ENCODE assay signal across 9 cellular contexts in the genomic region with DNA sequence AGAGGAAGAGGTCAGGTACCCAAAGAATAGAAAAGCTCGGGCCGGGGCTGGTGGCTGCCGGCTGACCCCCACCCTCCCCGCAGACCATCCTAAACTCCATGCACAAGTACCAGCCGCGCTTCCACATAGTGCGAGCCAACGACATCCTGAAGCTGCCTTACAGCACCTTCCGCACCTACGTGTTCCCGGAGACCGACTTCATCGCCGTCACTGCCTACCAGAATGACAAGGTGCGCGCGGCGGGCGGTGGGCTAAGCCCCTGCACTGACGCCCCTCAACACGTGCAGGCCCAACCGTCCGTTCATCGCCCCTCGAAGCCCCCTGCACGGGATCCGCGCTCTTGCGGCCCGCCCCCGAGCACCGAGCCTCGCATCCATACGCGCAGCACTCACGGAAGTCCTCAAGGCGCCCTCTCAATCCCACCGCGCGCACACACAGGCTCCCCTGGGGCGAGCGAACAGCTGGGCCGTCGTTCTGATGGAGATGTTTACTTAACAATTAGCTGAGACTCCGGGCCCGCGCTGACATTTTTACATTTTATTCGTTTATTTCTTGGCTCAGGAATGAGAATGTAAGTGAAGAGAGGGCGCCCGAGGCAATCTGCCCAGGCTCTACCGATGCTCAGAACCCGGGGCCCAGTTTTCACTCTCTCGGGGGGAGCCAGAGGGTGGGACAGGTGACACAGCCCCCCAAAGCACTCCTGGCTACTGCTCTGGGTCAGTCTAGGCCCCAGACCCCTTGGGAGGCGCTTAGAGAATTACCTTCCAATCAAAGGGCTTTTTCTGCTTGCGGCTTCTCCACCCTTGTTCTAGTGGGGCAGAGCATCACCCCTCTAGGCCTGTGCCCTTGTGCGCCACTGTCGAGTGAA. TPM values are rescaled to one million over a fixed set of nuclear protein-coding genes. Genes with fewer than 3 reads are reported as not detected.
A peak's percentile ranks its signal among the peaks of the same experiment; 100 is the strongest.
DNase-seq lines count a peak whose midpoint lies in the region; ATAC-seq, FAIRE-seq and TF ChIP-seq lines count a peak whose summit lies in the region.
"Had no signal": no experiment of that assay in that cellular context is flagged by ENCODE, and none has a peak within 500 bp of the region (broad histone marks: within the 10 kb centered on the region; RNA-seq: fewer than 3 reads in every experiment).

No MANE protein-coding gene starts in this region.

- H3K4me1 ChIP-seq in BLaER1 treated with 17β-estradiol and CSF1 and Interleukin-3, amounts not matched to agents 10 nM and 100 nM, result peaks cover 34 to 60% (median 47%) of the 10 kb centered on the region in 10 experiments
- peaks cover 33% of the 10 kb centered on the region for H3K4me1 ChIP-seq in astrocyte (ENCODE audit: insufficient read depth, low read length)

- no peak overlapping the region for H3K27ac ChIP-seq in BLaER1 treated with 17β-estradiol and CSF1 and Interleukin-3, amounts not matched to agents 10 nM and 100 nM
- H3K27ac ChIP-seq in astrocyte (ENCODE audit: low read depth, low read length), result peak overlapping the region; percentile 10

- H3K4me3 Mint-ChIP-seq in astrocyte (ENCODE audit: unreplicated experiment), result no peak overlapping the region
- H3K4me3 Mint-ChIP-seq in naive thymus-derived CD8-positive, alpha-beta T cell, result peak overlapping the region; percentile 54 to 84 (median 74)

- H3K9me3 Mint-ChIP-seq in astrocyte (ENCODE audit: unreplicated experiment), result peaks cover 11% of the 10 kb centered on the region
- H3K9me3 Mint-ChIP-seq in naive thymus-derived CD8-positive, alpha-beta T cell, result peaks cover 0 to 2% (median 0%) of the 10 kb centered on the region in 9 donors

- no peaks in the 10 kb centered on the region for H3K4me1 Mint-ChIP-seq in astrocyte (ENCODE audit: low read depth, unreplicated experiment)
- H3K4me1 Mint-ChIP-seq in naive thymus-derived CD8-positive, alpha-beta T cell, result peaks cover 22 to 49% (median 45%) of the 10 kb centered on the region in 4 donors

- peak overlapping the region; percentile 26 for H3K27ac Mint-ChIP-seq in astrocyte (ENCODE audit: unreplicated experiment)
- peak overlapping the region in 2 of 10 donors; percentile 43 to 72 for H3K27ac Mint-ChIP-seq in naive thymus-derived CD8-positive, alpha-beta T cell

- peaks cover 0 to 95% (median 91%) of the 10 kb centered on the region in 11 experiments; a peak in 19 of 22 replicates for H4K20me1 ChIP-seq in BLaER1 treated with 17β-estradiol and CSF1 and Interleukin-3, amounts not matched to agents 10 nM and 100 nM
- H4K20me1 ChIP-seq in astrocyte (ENCODE audit: insufficient read depth, low read length), result peaks cover 35% of the 10 kb centered on the region

- POLR2A ChIA-PET in naive thymus-derived CD8-positive, alpha-beta T cell (lab: Charles Lee), result no interaction called here

- H3K27me3 Mint-ChIP-seq in astrocyte (ENCODE audit: low read depth, unreplicated experiment), result peaks cover 61% of the 10 kb centered on the region
- peaks cover 38 to 72% (median 59%) of the 10 kb centered on the region in 5 donors for H3K27me3 Mint-ChIP-seq in naive thymus-derived CD8-positive, alpha-beta T cell

- peaks cover 2% of the 10 kb centered on the region for H3K36me3 Mint-ChIP-seq in astrocyte (ENCODE audit: low read depth, unreplicated experiment)
- peaks cover 0 to 5% (median 0%) of the 10 kb centered on the region in 3 donors for H3K36me3 Mint-ChIP-seq in naive thymus-derived CD8-positive, alpha-beta T cell

- no peaks in the 10 kb centered on the region for H3K36me3 ChIP-seq in BLaER1 treated with 17β-estradiol and CSF1 and Interleukin-3, amounts not matched to agents 10 nM and 100 nM
- H3K36me3 ChIP-seq in astrocyte (ENCODE audit: insufficient read depth, low read length), result no peaks in the 10 kb centered on the region

- H3K9me3 ChIP-seq in BLaER1 treated with 17β-estradiol and CSF1 and Interleukin-3, amounts not matched to agents 10 nM and 100 nM (replicated peaks in 1 of 11), result peaks cover 0 to 4% (median 0%) of the 10 kb centered on the region in 11 experiments; a peak in 3 of 22 replicates
- no peaks in the 10 kb centered on the region for H3K9me3 ChIP-seq in astrocyte (ENCODE audit: insufficient read depth, low read depth, low read length)

- TF ChIP-seq CTCF in astrocyte (IDR thresholded peaks at IDR 0.05; ENCODE audit: insufficient read depth, low read depth, low read length), result no peak

- peaks cover 99 to 100% (median 100%) of the 10 kb centered on the region in 11 experiments for H3K27me3 ChIP-seq in BLaER1 treated with 17β-estradiol and CSF1 and Interleukin-3, amounts not matched to agents 10 nM and 100 nM
- H3K27me3 ChIP-seq in astrocyte (ENCODE audit: insufficient read depth, low read length), result peaks cover 30% of the 10 kb centered on the region

- H3K79me2 ChIP-seq in astrocyte (ENCODE audit: insufficient read depth, low read length), result peaks cover 81% of the 10 kb centered on the region

- H3K4me2 ChIP-seq in BLaER1 treated with 17β-estradiol and CSF1 and Interleukin-3, amounts not matched to agents 10 nM and 100 nM, result peak overlapping the region; percentile 76 to 92 (median 86)
- peak overlapping the region; percentile 81 for H3K4me2 ChIP-seq in astrocyte (ENCODE audit: low read length)

- H2AFZ ChIP-seq in astrocyte (ENCODE audit: low read depth, low read length), result no peak overlapping the region

- no peak for FAIRE-seq in astrocyte (lab: Jason Lieb, UNC)
- FAIRE-seq: frontal cortex had no signal

- H3K4me3 ChIP-seq in BLaER1 treated with 17β-estradiol and CSF1 and Interleukin-3, amounts not matched to agents 10 nM and 100 nM, result peak overlapping the region; percentile 30 to 66 (median 48)
- H3K4me3 ChIP-seq in astrocyte (ENCODE audit: insufficient read depth, low read depth, low read length), result peak overlapping the region; percentile 46

- DNase-seq in NCI-H2029 (lab: John Stamatoyannopoulos, UW) (peak; percentile 36), astrocyte (ENCODE audit: low read depth) (no peak), medulla oblongata (ENCODE audit: extremely low spot score) (no peak), DMS114 treated with DMSO at 0.1 percent for 48 hours (lab: John Stamatoyannopoulos, UW; ENCODE audit: unreplicated experiment) (no peak), cerebellum (ENCODE audit: low spot score) (no peak)
- no peak for DNase-seq in naive thymus-derived CD8-positive, alpha-beta T cell

- peak; percentile 49 to 51 for ATAC-seq in naive thymus-derived CD8-positive, alpha-beta T cell
- ATAC-seq in HG03097 (IDR thresholded peaks at IDR 0.05; ENCODE audit: low FRiP score, unreplicated experiment), result no peak

- H3K9ac ChIP-seq in BLaER1 treated with 17β-estradiol and CSF1 and Interleukin-3, amounts not matched to agents 10 nM and 100 nM, result no peak overlapping the region
- H3K9ac ChIP-seq in astrocyte (ENCODE audit: low read length), result peak overlapping the region; percentile 68

RNA-seq across cellular contexts. Expression of a gene that starts 3.6 kb away (rescaled TPM):
- total RNA-seq in astrocyte, result 0.50 and 0.53 TPM in 2 replicates
- total RNA-seq in naive thymus-derived CD8-positive, alpha-beta T cell, result under 1 TPM in 1 of 2 experiments, not detected in 1; 0.13 TPM
- not detected for polyA plus RNA-seq in naive thymus-derived CD8-positive, alpha-beta T cell
- total RNA-seq in cerebellum, result 1.3 TPM

RNA-seq across cellular contexts. Expression of a gene that starts 49.0 kb away (rescaled TPM):
- total RNA-seq in astrocyte (0.14 TPM in 1 of 2 replicates, not detected in the other), cerebellum (not detected)
- not detected for total RNA-seq in naive thymus-derived CD8-positive, alpha-beta T cell
- not detected for polyA plus RNA-seq in naive thymus-derived CD8-positive, alpha-beta T cell
- total RNA-seq: frontal cortex had no signal
